Comparison of ENCODE assay signal across 16 cellular contexts in genomic region chr11:46207270-46207669, GRCh38.
DNase-seq lines count a peak whose midpoint lies in the region; ATAC-seq and TF ChIP-seq lines count a peak whose summit lies in the region.
"Had no signal": no experiment of that assay in that cellular context is flagged by ENCODE, and none has a peak within 500 bp of the region (broad histone marks: within the 10 kb centered on the region; RNA-seq: fewer than 3 reads in every experiment).

No MANE protein-coding gene starts in this region.

- no peak for TF ChIP-seq CTCF in choroid plexus epithelial cell (conservative IDR thresholded peaks at IDR 0.05; ENCODE audit: low read depth, low read length)
- TF ChIP-seq CTCF in nephron progenitor cell (IDR thresholded peaks at IDR 0.05) = no peak

- H3K4me3 Mint-ChIP-seq in nephron progenitor cell = no peak overlapping the region
- H3K4me3 Mint-ChIP-seq: B cell; CD4-positive, alpha-beta T cell had no signal

- no peak overlapping the region for H3K27ac Mint-ChIP-seq in nephron progenitor cell
- H3K27ac Mint-ChIP-seq: B cell; CD4-positive, alpha-beta T cell had no signal

- no peaks in the 10 kb centered on the region for H3K36me3 Mint-ChIP-seq in nephron progenitor cell (ENCODE audit: low read depth)

- H3K4me3 ChIP-seq in choroid plexus epithelial cell (ENCODE audit: low read depth, low read length) = no peak overlapping the region
- H3K4me3 ChIP-seq: HAP-1 had no signal

- H3K4me1 Mint-ChIP-seq in nephron progenitor cell = peaks cover 9% of the 10 kb centered on the region
- H3K4me1 Mint-ChIP-seq: B cell had no signal

- DNase-seq in NCI-H82 (lab: John Stamatoyannopoulos, UW) (peak; percentile 16), NCI-H82 treated with DMSO at 0.1 percent for 48 hours (lab: John Stamatoyannopoulos, UW; ENCODE audit: unreplicated experiment) (no peak), NCI-H69 (lab: John Stamatoyannopoulos, UW) (peak; percentile 10), choroid plexus epithelial cell (ENCODE audit: low read depth) (peak; percentile 14), nephron progenitor cell (no peak), dedifferentiated amniotic fluid mesenchymal stem cell (ENCODE audit: extremely low spot score) (no peak)
- DNase-seq: C1 segment of cervical spinal cord; Calu3; CD4-positive, alpha-beta T cell; DMS153; DMS79 treated with DMSO at 0.1 percent for 48 hours; EL had no signal

- H3K27me3 Mint-ChIP-seq in nephron progenitor cell (ENCODE audit: low read depth, poor library complexity) = peaks cover 18% of the 10 kb centered on the region

- no peak for ATAC-seq in GM18868 (IDR thresholded peaks at IDR 0.05; ENCODE audit: unreplicated experiment)
- ATAC-seq: HepG2 had no signal

- H3K9me3 Mint-ChIP-seq in nephron progenitor cell = no peaks in the 10 kb centered on the region
- H3K9me3 Mint-ChIP-seq: CD4-positive, alpha-beta T cell had no signal

Comparison
In these comparisons a context has a peak if more than half of its experiments do, and no peak if none do; other contexts are left out.
1. DNase-seq: peak in NCI-H82 (single experiment), NCI-H69 (single experiment) and choroid plexus epithelial cell (single experiment); none in NCI-H82 treated with DMSO at 0.1 percent for 48 hours (single experiment), nephron progenitor cell (single experiment) and dedifferentiated amniotic fluid mesenchymal stem cell (single experiment).